ENCODE assay signal across 11 cellular contexts in the genomic region with DNA sequence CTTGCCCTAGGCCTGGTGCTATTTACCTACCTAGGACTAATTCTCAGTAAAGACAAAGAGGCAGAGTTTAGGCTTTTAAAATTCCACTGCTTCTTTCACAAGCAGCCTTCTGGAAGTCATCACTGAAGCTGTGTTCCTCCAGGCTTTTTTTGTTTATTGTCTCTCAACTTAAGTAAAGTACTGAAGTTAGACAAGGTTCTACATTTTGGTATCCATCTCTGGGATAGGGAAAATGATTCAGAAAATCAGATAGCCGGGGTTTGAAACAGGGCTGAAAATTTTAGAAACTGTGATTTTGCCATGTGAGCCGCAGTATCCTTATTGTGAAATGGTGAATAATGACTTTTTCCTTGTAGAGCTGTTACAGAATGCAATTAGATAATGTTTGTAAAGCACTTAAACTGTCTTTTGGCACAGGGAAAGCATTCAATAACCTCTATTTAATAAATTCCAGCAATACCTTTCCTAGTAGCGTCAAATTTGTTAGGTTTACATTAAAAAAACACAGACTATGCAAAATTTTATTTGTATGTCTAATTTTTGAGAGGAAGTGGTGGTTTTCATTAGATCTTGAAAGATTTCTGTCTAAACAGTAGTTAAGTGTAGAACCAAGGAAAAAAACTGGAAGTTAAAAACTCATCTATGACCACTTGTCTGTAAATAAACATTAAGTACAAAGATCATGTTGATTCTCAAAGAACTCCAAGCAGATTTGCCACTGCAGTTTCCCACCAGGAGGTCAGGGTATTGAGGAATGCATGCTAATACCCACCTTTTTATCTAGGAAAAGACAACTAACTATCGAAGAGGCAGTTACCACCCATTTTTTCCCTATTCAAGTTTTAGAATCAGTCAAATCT. TPM values are rescaled to one million over a fixed set of nuclear protein-coding genes. Genes with fewer than 3 reads are reported as not detected.
DNase-seq lines count a peak whose midpoint lies in the region; ATAC-seq, FAIRE-seq and TF ChIP-seq lines count a peak whose summit lies in the region.
"Had no signal": no experiment of that assay in that cellular context is flagged by ENCODE, and none has a peak within 500 bp of the region (broad histone marks: within the 10 kb centered on the region; RNA-seq: fewer than 3 reads in every experiment).

No MANE protein-coding gene starts in this region.

- H3K9me3 Mint-ChIP-seq in activated CD4-positive, alpha-beta T cell treated with anti-CD3 and anti-CD28 coated beads, Interleukin-2, amount 10 ng/mL, durations not matched to agents 24 days and 14 days = no peaks in the 10 kb centered on the region
- peaks cover 5% of the 10 kb centered on the region for H3K9me3 Mint-ChIP-seq in activated T-helper 2 cell treated with anti-CD3 and anti-CD28 coated beads, Interferon-gamma antibody, Interleukin-2, Interleukin-4, amounts not matched to agents 10 μg/mL and 5 μg/mL and 100 μg/mL, durations not matched to agents 14 hours and 24 hours and 36 hours

- peaks cover 24% of the 10 kb centered on the region for H3K36me3 Mint-ChIP-seq in activated CD4-positive, alpha-beta T cell treated with anti-CD3 and anti-CD28 coated beads, Interleukin-2, amount 10 ng/mL, durations not matched to agents 24 days and 14 days (ENCODE audit: low read depth)
- H3K36me3 Mint-ChIP-seq in activated T-helper 2 cell treated with anti-CD3 and anti-CD28 coated beads, Interferon-gamma antibody, Interleukin-2, Interleukin-4, amounts not matched to agents 10 μg/mL and 5 μg/mL and 100 μg/mL, durations not matched to agents 14 hours and 24 hours and 36 hours (ENCODE audit: low read depth) = peaks cover 10% of the 10 kb centered on the region

- H3K36me3 ChIP-seq in kidney (ENCODE audit: control insufficient read depth in 1 of 2, insufficient read depth in 2 of 2, low read length in 2 of 2) = peaks cover 0 to 3% of the 10 kb centered on the region in 2 donors

- intact Hi-C loops in activated CD4-positive, alpha-beta T cell treated with anti-CD3 and anti-CD28 coated beads, Interleukin-2, amount 10 ng/mL, durations not matched to agents 24 days and 14 days (cut with micrococcal nuclease) = loop anchor here (1.0 kb wide), 1 partner anchor 9 kb away; no protein-coding TSS in a partner anchor
- intact Hi-C loops in activated T-helper 2 cell treated with anti-CD3 and anti-CD28 coated beads, Interferon-gamma antibody, Interleukin-2, Interleukin-4, amounts not matched to agents 10 μg/mL and 5 μg/mL and 100 μg/mL, durations not matched to agents 14 hours and 24 hours and 36 hours (cut with micrococcal nuclease) = loop anchor here (2.0 to 10.0 kb wide), 3 partner anchors 15 to 163 kb away; a partner anchor contains a TSS
- intact Hi-C loops in kidney (cut with DNase I) = no loop called here

- ATAC-seq in HG02610 (IDR thresholded peaks at IDR 0.05; ENCODE audit: unreplicated experiment) (no peak), GM19328 (IDR thresholded peaks at IDR 0.05; ENCODE audit: unreplicated experiment) (no peak)

- no peak for FAIRE-seq in kidney (lab: Jason Lieb, UNC)

- no peak for DNase-seq in activated CD4-positive, alpha-beta T cell treated with anti-CD3 and anti-CD28 coated beads, Interleukin-2, amount 10 ng/mL, durations not matched to agents 24 days and 14 days
- no peak for DNase-seq in activated CD4-positive, alpha-beta T cell treated with anti-CD3 and anti-CD28 coated beads, Interleukin-2, amount 50 U/mL, for 1 hour
- DNase-seq in activated T-helper 2 cell treated with anti-CD3 and anti-CD28 coated beads, Interferon-gamma antibody, Interleukin-2, Interleukin-4, amounts not matched to agents 10 μg/mL and 5 μg/mL and 100 μg/mL, durations not matched to agents 14 hours and 24 hours and 36 hours (ENCODE audit: low spot score) = no peak
- DNase-seq in kidney = no peak
- no peak for DNase-seq in substantia nigra (lab: John Stamatoyannopoulos, UW)
- DNase-seq in GM20000 (ENCODE audit: low spot score) = no peak
- DNase-seq: cortex of kidney; stimulated activated CD4-positive, alpha-beta T cell treated with anti-CD3 and anti-CD28 coated beads, Interleukin-2, amount 100 ng/mL, for 48 hours had no signal

- no peaks in the 10 kb centered on the region for H3K27me3 Mint-ChIP-seq in activated CD4-positive, alpha-beta T cell treated with anti-CD3 and anti-CD28 coated beads, Interleukin-2, amount 10 ng/mL, durations not matched to agents 24 days and 14 days
- H3K27me3 Mint-ChIP-seq in activated T-helper 2 cell treated with anti-CD3 and anti-CD28 coated beads, Interferon-gamma antibody, Interleukin-2, Interleukin-4, amounts not matched to agents 10 μg/mL and 5 μg/mL and 100 μg/mL, durations not matched to agents 14 hours and 24 hours and 36 hours (ENCODE audit: low read depth) = no peaks in the 10 kb centered on the region

- H3K27ac ChIP-seq in kidney (ENCODE audit: low read depth in 2 of 2, low read length in 2 of 2) (peak overlapping the region; percentile 87 to 98), substantia nigra (ENCODE audit: low read depth, low read length, poor library complexity, severe bottlenecking) (peak overlapping the region; percentile 49)
- H3K27ac ChIP-seq: C4-2B had no signal

- H3K9ac ChIP-seq in kidney (ENCODE audit: low read length in 2 of 2) = peak overlapping the region; percentile 43 to 62

- H3K27ac Mint-ChIP-seq in activated CD4-positive, alpha-beta T cell treated with anti-CD3 and anti-CD28 coated beads, Interleukin-2, amount 10 ng/mL, durations not matched to agents 24 days and 14 days = no peak overlapping the region
- no peak overlapping the region for H3K27ac Mint-ChIP-seq in activated T-helper 2 cell treated with anti-CD3 and anti-CD28 coated beads, Interferon-gamma antibody, Interleukin-2, Interleukin-4, amounts not matched to agents 10 μg/mL and 5 μg/mL and 100 μg/mL, durations not matched to agents 14 hours and 24 hours and 36 hours

- peak overlapping the region; percentile 84 for H3K4me3 Mint-ChIP-seq in activated CD4-positive, alpha-beta T cell treated with anti-CD3 and anti-CD28 coated beads, Interleukin-2, amount 10 ng/mL, durations not matched to agents 24 days and 14 days
- H3K4me3 Mint-ChIP-seq in activated T-helper 2 cell treated with anti-CD3 and anti-CD28 coated beads, Interferon-gamma antibody, Interleukin-2, Interleukin-4, amounts not matched to agents 10 μg/mL and 5 μg/mL and 100 μg/mL, durations not matched to agents 14 hours and 24 hours and 36 hours (ENCODE audit: low read depth) = peak overlapping the region; percentile 45

- H3K4me3 ChIP-seq in kidney (ENCODE audit: low read length in 2 of 2) = peak overlapping the region; percentile 68 to 80

- H3K9me3 ChIP-seq in kidney (ENCODE audit: control insufficient read depth in 1 of 2, low read length in 2 of 2) = no peaks in the 10 kb centered on the region

- peaks cover 47% of the 10 kb centered on the region for H3K4me1 Mint-ChIP-seq in activated CD4-positive, alpha-beta T cell treated with anti-CD3 and anti-CD28 coated beads, Interleukin-2, amount 10 ng/mL, durations not matched to agents 24 days and 14 days
- H3K4me1 Mint-ChIP-seq in activated T-helper 2 cell treated with anti-CD3 and anti-CD28 coated beads, Interferon-gamma antibody, Interleukin-2, Interleukin-4, amounts not matched to agents 10 μg/mL and 5 μg/mL and 100 μg/mL, durations not matched to agents 14 hours and 24 hours and 36 hours (ENCODE audit: low read depth) = peaks cover 34% of the 10 kb centered on the region

- TF ChIP-seq CTCF in kidney (IDR thresholded peaks at IDR 0.05; ENCODE audit: borderline replicate concordance, extremely low read depth, insufficient read depth) = no peak
- no peak for TF ChIP-seq CTCF in GM20000 (IDR thresholded peaks at IDR 0.05; ENCODE audit: extremely low read depth, missing control alignments)

- H3K4me1 ChIP-seq in kidney (ENCODE audit: control insufficient read depth in 1 of 2, insufficient read depth in 1 of 2, low read depth in 1 of 2, low read length in 2 of 2) = peaks cover 17 to 44% of the 10 kb centered on the region in 2 donors

RNA-seq across cellular contexts. Expression of a gene that starts 2.2 kb away (rescaled TPM):
- total RNA-seq in activated CD4-positive, alpha-beta T cell treated with anti-CD3 and anti-CD28 coated beads, Interleukin-2, amount 10 ng/mL, durations not matched to agents 24 days and 14 days = 48.3 and 50.3 TPM in 2 replicates
- 18.9 and 21.0 TPM in 2 replicates for total RNA-seq in activated T-helper 2 cell treated with anti-CD3 and anti-CD28 coated beads, Interferon-gamma antibody, Interleukin-2, Interleukin-4, amounts not matched to agents 10 μg/mL and 5 μg/mL and 100 μg/mL, durations not matched to agents 14 hours and 24 hours and 36 hours
- total RNA-seq in kidney = 229 TPM
- 165 TPM for polyA plus RNA-seq in kidney (ENCODE audit: insufficient read depth, low read depth, low replicate concordance)
